ENCODE assay signal across 35 cellular contexts in genomic region chr4:51965862-51966261, GRCh38. TPM values are rescaled to one million over a fixed set of nuclear protein-coding genes. Genes with fewer than 3 reads are reported as not detected.
"Had no signal": no experiment of that assay in that cellular context is flagged by ENCODE, and none has a peak within 500 bp of the region (broad histone marks: within the 10 kb centered on the region; RNA-seq: fewer than 3 reads in every experiment).

No MANE protein-coding gene starts in this region.

- H3K27me3 ChIP-seq: body of pancreas, brain microvascular endothelial cell, breast epithelium, cardiac muscle cell had no signal

- H3K4me1 ChIP-seq: breast epithelium had no signal

- FAIRE-seq: astrocyte, TTC549 had no signal

- DNase-seq: activated CD4-positive, alpha-beta memory T cell treated with anti-CD3 and anti-CD28 coated beads, Interleukin-2, amount 10 ng/mL, durations not matched to agents 7 days and 5 days; activated CD4-positive, alpha-beta T cell treated with anti-CD3 and anti-CD28 coated beads for 1 hour; activated CD4-positive, alpha-beta T cell treated with anti-CD3 and anti-CD28 coated beads for 36 hours; activated CD4-positive, alpha-beta T cell treated with anti-CD3 and anti-CD28 coated beads for 48 hours; activated CD4-positive, alpha-beta T cell treated with anti-CD3 and anti-CD28 coated beads, Interleukin-2, amount 10 ng/mL, durations not matched to agents 7 days and 5 days; activated CD4-positive, alpha-beta T cell treated with anti-CD3 and anti-CD28 coated beads, Interleukin-2, amount 50 U/mL, for 48 hours; activated CD4-positive, CD25-positive, alpha-beta regulatory T cell; activated CD8-positive, alpha-beta memory T cell treated with anti-CD3 and anti-CD28 coated beads for 24 hours; activated CD8-positive, alpha-beta memory T cell treated with anti-CD3 and anti-CD28 coated beads, Interleukin-2, amount 10 ng/mL, durations not matched to agents 7 days and 5 days; activated CD8-positive, alpha-beta memory T cell treated with anti-CD3 and anti-CD28 coated beads, Interleukin-2, amount 50 U/mL, for 48 hours; activated CD8-positive, alpha-beta T cell treated with anti-CD3 and anti-CD28 coated beads, Interleukin-2, amount 10 ng/mL, durations not matched to agents 7 days and 5 days; activated effector memory CD4-positive, alpha-beta T cell treated with Interleukin-2 at 50 U/mL for 16 hours; activated gamma-delta T cell; activated naive CD4-positive, alpha-beta T cell treated with anti-CD3 and anti-CD28 coated beads, Interleukin-2, amount 10 ng/mL, durations not matched to agents 7 days and 5 days; activated naive CD4-positive, alpha-beta T cell treated with Interleukin-2 at 50 U/mL for 16 hours; activated naive CD8-positive, alpha-beta T cell treated with anti-CD3 and anti-CD28 coated beads, Interleukin-2, amount 10 ng/mL, durations not matched to agents 7 days and 5 days; activated naive CD8-positive, alpha-beta T cell treated with anti-CD3 and anti-CD28 coated beads, Interleukin-2, amount 50 U/mL, for 24 hours; activated T-cell treated with anti-CD3 and anti-CD28 coated beads, Interleukin-2, amount 50 U/mL, for 24 hours; activated T-cell treated with anti-CD3 and anti-CD28 coated beads, Interleukin-2, amount 50 U/mL, for 48 hours; amygdala; anterior cingulate cortex; body of pancreas; brain microvascular endothelial cell; caudate nucleus; cerebellar nuclear complex; T-helper 1 cell; T-helper 2 cell; T-helper 9 cell; WERI-Rb-1 had no signal

- H3K36me3 ChIP-seq: brain microvascular endothelial cell, breast epithelium, cardiac muscle cell, WERI-Rb-1 had no signal

- H3K27ac ChIP-seq: body of pancreas, brain microvascular endothelial cell, breast epithelium, cardiac muscle cell, WERI-Rb-1 had no signal

- H3K4me3 ChIP-seq: body of pancreas, breast epithelium, cardiac muscle cell had no signal

- H3K9me3 ChIP-seq: body of pancreas had no signal

- ATAC-seq: activated CD4-positive, alpha-beta T cell treated with anti-CD3 and anti-CD28 coated beads for 36 hours; activated CD4-positive, CD25-positive, alpha-beta regulatory T cell treated with anti-CD3 and anti-CD28 coated beads, Interleukin-2, amount 50 U/mL, for 24 hours; activated CD8-positive, alpha-beta memory T cell treated with anti-CD3 and anti-CD28 coated beads, Interleukin-2, amount 10 ng/mL, durations not matched to agents 7 days and 5 days; activated CD8-positive, alpha-beta T cell treated with anti-CD3 and anti-CD28 coated beads, Interleukin-2, amount 10 ng/mL, durations not matched to agents 7 days and 5 days; activated naive CD8-positive, alpha-beta T cell treated with anti-CD3 and anti-CD28 coated beads, Interleukin-2, amount 50 U/mL, for 24 hours; body of pancreas; WTC11 had no signal

RNA-seq across cellular contexts. Expression of gene LRRC66, which starts 54.3 kb away (rescaled TPM):
- total RNA-seq: WTC11 had no signal
